ENCODE assay signal across 8 cellular contexts in genomic region chr22:20979243-20979809, GRCh38. TPM values are rescaled to one million over a fixed set of nuclear protein-coding genes. Genes with fewer than 3 reads are reported as not detected.
DNase-seq lines count a peak whose midpoint lies in the region; ATAC-seq and TF ChIP-seq lines count a peak whose summit lies in the region.

No MANE protein-coding gene starts in this region.

- peaks cover 0 to 6% of the 10 kb centered on the region in 2 donors for H3K9me3 ChIP-seq in CD4-positive, alpha-beta memory T cell (ENCODE audit: control insufficient read depth in 1 of 2, low read length in 2 of 2)

- DNase-seq in CD4-positive, alpha-beta memory T cell = peak; percentile 48 to 84 (median 64)
- DNase-seq in activated B cell treated with CpG ODN at 0.5 μM for 24 hours (peak; percentile 47), kidney epithelial cell (ENCODE audit: low read depth) (peak; percentile 49), cortex of kidney (lab: John Stamatoyannopoulos, UW) (no peak)
- DNase-seq in central memory CD4-positive, alpha-beta T cell = peak; percentile 61
- peak; percentile 64 to 76 for DNase-seq in stimulated activated CD4-positive, alpha-beta T cell treated with anti-CD3 and anti-CD28 coated beads, Interleukin-2, amount 100 ng/mL, for 24 hours

- no peak overlapping the region for H3K27ac ChIP-seq in CD4-positive, alpha-beta memory T cell (ENCODE audit: low read depth, low read length)

- no peaks in the 10 kb centered on the region for H3K27me3 ChIP-seq in CD4-positive, alpha-beta memory T cell (ENCODE audit: insufficient read depth, low read length)
- peaks cover 2% of the 10 kb centered on the region for H3K27me3 ChIP-seq in kidney epithelial cell (ENCODE audit: control insufficient read depth, insufficient read depth, low read length)

- CTCF ChIA-PET in CD4-positive, alpha-beta memory T cell (lab: Charles Lee; ENCODE audit: partially characterized antibody) = no interaction called here
- CTCF ChIA-PET in activated B cell treated with CpG ODN at 0.5 μM for 24 hours (lab: Charles Lee) = no interaction called here

- H3K27me3 Mint-ChIP-seq in CD4-positive, alpha-beta memory T cell = no peaks in the 10 kb centered on the region
- H3K27me3 Mint-ChIP-seq in activated B cell treated with CpG ODN at 0.5 μM for 24 hours = no peaks in the 10 kb centered on the region

- ATAC-seq in activated B cell treated with CpG ODN at 0.5 μM for 24 hours (ENCODE audit: low read depth) = peak; percentile 73
- ATAC-seq in GM18873 (IDR thresholded peaks at IDR 0.05; ENCODE audit: low FRiP score, unreplicated experiment) = no peak
- no peak for ATAC-seq in HG03439 (IDR thresholded peaks at IDR 0.05; ENCODE audit: unreplicated experiment)

- H3K4me1 ChIP-seq in CD4-positive, alpha-beta memory T cell (ENCODE audit: insufficient read depth, low read length) = peaks cover 19% of the 10 kb centered on the region

- no peaks in the 10 kb centered on the region for H3K36me3 ChIP-seq in CD4-positive, alpha-beta memory T cell (ENCODE audit: insufficient read depth, low read length)
- no peaks in the 10 kb centered on the region for H3K36me3 ChIP-seq in kidney epithelial cell (ENCODE audit: control insufficient read depth, insufficient read depth, low read length)

- H3K4me3 Mint-ChIP-seq in CD4-positive, alpha-beta memory T cell = peak overlapping the region in 7 of 8 donors; percentile 47 to 87 (median 67)
- peak overlapping the region; percentile 72 for H3K4me3 Mint-ChIP-seq in activated B cell treated with CpG ODN at 0.5 μM for 24 hours

- intact Hi-C loops in CD4-positive, alpha-beta memory T cell (cut with micrococcal nuclease) = no loop called here
- intact Hi-C loops in activated B cell treated with CpG ODN at 0.5 μM for 24 hours (cut with micrococcal nuclease) = no loop called here

- H3K9me3 Mint-ChIP-seq in CD4-positive, alpha-beta memory T cell = peaks cover 0 to 7% (median 0%) of the 10 kb centered on the region in 8 donors
- peaks cover 2% of the 10 kb centered on the region for H3K9me3 Mint-ChIP-seq in activated B cell treated with CpG ODN at 0.5 μM for 24 hours

- H3K4me3 ChIP-seq in CD4-positive, alpha-beta memory T cell (ENCODE audit: low read length in 2 of 2) = no peak overlapping the region
- H3K4me3 ChIP-seq in kidney epithelial cell (ENCODE audit: low read depth, low read length) = peak overlapping the region; percentile 12

- peaks cover 19 to 47% (median 29%) of the 10 kb centered on the region in 4 donors for H3K4me1 Mint-ChIP-seq in CD4-positive, alpha-beta memory T cell
- peaks cover 31% of the 10 kb centered on the region for H3K4me1 Mint-ChIP-seq in activated B cell treated with CpG ODN at 0.5 μM for 24 hours

- peak overlapping the region; percentile 67 to 93 (median 86) for H3K27ac Mint-ChIP-seq in CD4-positive, alpha-beta memory T cell
- peak overlapping the region; percentile 68 for H3K27ac Mint-ChIP-seq in activated B cell treated with CpG ODN at 0.5 μM for 24 hours

- H3K36me3 Mint-ChIP-seq in CD4-positive, alpha-beta memory T cell = peaks cover 0 to 16% of the 10 kb centered on the region in 2 donors
- peaks cover 8% of the 10 kb centered on the region for H3K36me3 Mint-ChIP-seq in activated B cell treated with CpG ODN at 0.5 μM for 24 hours (ENCODE audit: low read depth)

- TF ChIP-seq CTCF in activated B cell treated with CpG ODN at 0.5 μM for 24 hours (IDR thresholded peaks at IDR 0.05) (no peak), kidney epithelial cell (IDR thresholded peaks at IDR 0.05; ENCODE audit: insufficient read depth, low read length, poor library complexity, severe bottlenecking) (no peak)

- POLR2A ChIA-PET in CD4-positive, alpha-beta memory T cell (lab: Charles Lee; ENCODE audit: partially characterized antibody) = interaction anchor here (0.8 kb wide), 1 partner anchor 11 kb away, joined by 3 read pairs; no protein-coding TSS in a partner anchor
- POLR2A ChIA-PET in activated B cell treated with CpG ODN at 0.5 μM for 24 hours (lab: Charles Lee) = interaction anchor here (0.5 kb wide), 1 partner anchor 58 kb away, joined by 12 read pairs; no protein-coding TSS in a partner anchor

RNA-seq across cellular contexts. Expression of gene LZTR1, which starts 2.8 kb away (rescaled TPM):
- 100 to 1,000 TPM; 112 to 114 TPM for total RNA-seq in CD4-positive, alpha-beta memory T cell
- polyA plus RNA-seq in CD4-positive, alpha-beta memory T cell = 10 to 100 TPM in 1 of 2 donors, 1 to 10 TPM in 1; 5.5 to 18.1 TPM
- 79.2 and 89.3 TPM in 2 replicates for total RNA-seq in activated B cell treated with CpG ODN at 0.5 μM for 24 hours
- total RNA-seq in kidney epithelial cell = 39.3 and 45.2 TPM in 2 replicates

RNA-seq across cellular contexts. Expression of gene AIFM3, which starts 12.3 kb away (rescaled TPM):
- 1 to 10 TPM in 1 of 2 experiments, under 1 TPM in 1; 0.55 to 1.0 TPM for total RNA-seq in CD4-positive, alpha-beta memory T cell
- not detected for polyA plus RNA-seq in CD4-positive, alpha-beta memory T cell
- total RNA-seq in activated B cell treated with CpG ODN at 0.5 μM for 24 hours (0.86 and 1.3 TPM in 2 replicates), kidney epithelial cell (0.75 and 1.5 TPM in 2 replicates)

RNA-seq across cellular contexts. Expression of gene THAP7, which starts 22.6 kb away (rescaled TPM):
- total RNA-seq in CD4-positive, alpha-beta memory T cell = 10 to 100 TPM; 60.4 to 65.0 TPM
- 10 to 100 TPM; 45.9 to 46.9 TPM for polyA plus RNA-seq in CD4-positive, alpha-beta memory T cell
- total RNA-seq in activated B cell treated with CpG ODN at 0.5 μM for 24 hours (27.1 and 32.3 TPM in 2 replicates), kidney epithelial cell (29.7 and 37.9 TPM in 2 replicates)

RNA-seq across cellular contexts. Expression of gene P2RX6, which starts 35.6 kb away (rescaled TPM):
- 1 to 10 TPM; 1.1 to 1.2 TPM for total RNA-seq in CD4-positive, alpha-beta memory T cell
- under 1 TPM in 1 of 2 donors, not detected in 1; 0.19 TPM for polyA plus RNA-seq in CD4-positive, alpha-beta memory T cell
- total RNA-seq in activated B cell treated with CpG ODN at 0.5 μM for 24 hours = 0.12 and 0.67 TPM in 2 replicates
- 0.27 TPM in 1 of 2 replicates, not detected in the other for total RNA-seq in kidney epithelial cell

RNA-seq across cellular contexts. Expression of gene SLC7A4, which starts 53.0 kb away (rescaled TPM):
- not detected for total RNA-seq in CD4-positive, alpha-beta memory T cell
- polyA plus RNA-seq in CD4-positive, alpha-beta memory T cell = under 1 TPM; 0.07 to 0.15 TPM
- total RNA-seq in activated B cell treated with CpG ODN at 0.5 μM for 24 hours (not detected in 2 replicates), kidney epithelial cell (2.3 and 2.7 TPM in 2 replicates)
